Comparison of ENCODE assay signal across 17 cellular contexts in genomic region chr15:44441095-44441501, GRCh38. TPM values are rescaled to one million over a fixed set of nuclear protein-coding genes. Genes with fewer than 3 reads are reported as not detected.
DNase-seq lines count a peak whose midpoint lies in the region; ATAC-seq and TF ChIP-seq lines count a peak whose summit lies in the region.
"Had no signal": no experiment of that assay in that cellular context is flagged by ENCODE, and none has a peak within 500 bp of the region (broad histone marks: within the 10 kb centered on the region; RNA-seq: fewer than 3 reads in every experiment).

No MANE protein-coding gene starts in this region.

- H3K36me3 ChIP-seq in mammary epithelial cell (ENCODE audit: insufficient read depth, low read length) = no peaks in the 10 kb centered on the region
- no peaks in the 10 kb centered on the region for H3K36me3 ChIP-seq in breast epithelium
- H3K36me3 ChIP-seq in osteoblast (ENCODE audit: insufficient read depth, low read length) = no peaks in the 10 kb centered on the region

- H3K27me3 Mint-ChIP-seq in effector memory CD8-positive, alpha-beta T cell = no peaks in the 10 kb centered on the region
- H3K27me3 Mint-ChIP-seq: progenitor cell of endocrine pancreas; stimulated activated naive CD8-positive, alpha-beta T cell treated with anti-CD3 and anti-CD28 coated beads, Interleukin-15, Interleukin-2, amounts not matched to agents 100 ng/mL and 50 ng/mL, for 24 hours had no signal

- WGBS in mammary epithelial cell (ENCODE audit: low coverage, missing lambda C conversion rate) = 90% methylated on average over 5 of the region's 5 CpGs

- H3K9me3 Mint-ChIP-seq in effector memory CD8-positive, alpha-beta T cell = no peaks in the 10 kb centered on the region
- H3K9me3 Mint-ChIP-seq: stimulated activated naive CD8-positive, alpha-beta T cell treated with anti-CD3 and anti-CD28 coated beads, Interleukin-15, Interleukin-2, amounts not matched to agents 100 ng/mL and 50 ng/mL, for 24 hours had no signal

- ATAC-seq in effector memory CD8-positive, alpha-beta T cell (replicated peaks) = no peak
- ATAC-seq in HG02610 (IDR thresholded peaks at IDR 0.05; ENCODE audit: unreplicated experiment) = no peak

- peaks cover 2% of the 10 kb centered on the region for H4K20me1 ChIP-seq in mammary epithelial cell (ENCODE audit: insufficient read depth, low read length)
- H4K20me1 ChIP-seq in osteoblast (ENCODE audit: insufficient read depth, low read length) = peaks cover 34% of the 10 kb centered on the region

- peaks cover 95% of the 10 kb centered on the region for H3K79me2 ChIP-seq in mammary epithelial cell (ENCODE audit: insufficient read depth, low read length)
- peaks cover 96% of the 10 kb centered on the region for H3K79me2 ChIP-seq in osteoblast (ENCODE audit: insufficient read depth, low read length)

- intact Hi-C loops in mammary epithelial cell (cut with micrococcal nuclease) = no loop called here
- intact Hi-C loops in breast epithelium (cut with DNase I; ENCODE audit: low total_unique reads) = no loop called here

- peak overlapping the region in 1 of 2 donors; percentile 12 for H3K4me3 Mint-ChIP-seq in effector memory CD8-positive, alpha-beta T cell
- H3K4me3 Mint-ChIP-seq: stimulated activated naive CD8-positive, alpha-beta T cell treated with anti-CD3 and anti-CD28 coated beads, Interleukin-15, Interleukin-2, amounts not matched to agents 100 ng/mL and 50 ng/mL, for 24 hours; T-helper 2 cell treated with Interferon-gamma antibody and Interleukin-4, amounts not matched to agents 5 μg/mL and 100 μg/mL, for 36 hours had no signal

- dilution Hi-C loops in mammary epithelial cell (cut with HindIII; ENCODE audit: low sequenced_read_pairs) = no loop called here

- peaks cover 13% of the 10 kb centered on the region for H3K36me3 Mint-ChIP-seq in effector memory CD8-positive, alpha-beta T cell (ENCODE audit: insufficient read depth)

- H3K4me3 ChIP-seq in mammary epithelial cell (replicated peaks in 1 of 3; ENCODE audit: insufficient read depth in 1 of 3, low read depth in 2 of 3, low read length in 3 of 3) = no peak overlapping the region
- H3K4me3 ChIP-seq in breast epithelium = no peak overlapping the region
- H3K4me3 ChIP-seq in osteoblast (ENCODE audit: insufficient read depth, low read length) = no peak overlapping the region
- H3K4me3 ChIP-seq: SJSA1 had no signal

- in situ Hi-C loops in mammary epithelial cell (cut with MboI; ENCODE audit: low sequenced_read_pairs in 2 of 2) = no loop called here

- no peaks in the 10 kb centered on the region for H3K27me3 ChIP-seq in mammary epithelial cell (ENCODE audit: insufficient read depth, low read length)
- H3K27me3 ChIP-seq in breast epithelium = no peaks in the 10 kb centered on the region
- no peaks in the 10 kb centered on the region for H3K27me3 ChIP-seq in osteoblast (ENCODE audit: insufficient read depth, low read length)
- H3K27me3 ChIP-seq: SJSA1 had no signal

- DNase-seq in mammary epithelial cell = no peak
- DNase-seq in breast epithelium (ENCODE audit: low spot score in 2 of 2) = no peak
- peak; percentile 29 for DNase-seq in MV-4-11 (lab: John Stamatoyannopoulos, UW)
- no peak for DNase-seq in effector memory CD8-positive, alpha-beta T cell
- DNase-seq in osteoblast (ENCODE audit: insufficient read length, low spot score, missing footprints) = peak; percentile 45
- no peak for DNase-seq in NCI-H187 (lab: John Stamatoyannopoulos, UW)
- no peak for DNase-seq in stimulated activated CD8-positive, alpha-beta memory T cell treated with anti-CD3 and anti-CD28 coated beads, Interleukin-4, amount 100 ng/mL, for 48 hours
- DNase-seq: ACHN; activated CD4-positive, alpha-beta T cell treated with anti-CD3 and anti-CD28 coated beads for 48 hours; hypothalamus; NCI-H1930; NCI-H510A had no signal

- H3K27ac ChIP-seq in mammary epithelial cell (ENCODE audit: insufficient read depth, low read depth, low read length) (no peak overlapping the region), breast epithelium (no peak overlapping the region), osteoblast (ENCODE audit: low read depth, low read length) (no peak overlapping the region)
- H3K27ac ChIP-seq: SJSA1 had no signal

- CTCF ChIA-PET in mammary epithelial cell (lab: Charles Lee; ENCODE audit: low non-redundant PET) = no interaction called here

- no peak for TF ChIP-seq POLR2A in breast epithelium (IDR thresholded peaks at IDR 0.05)

- no peak overlapping the region for H3K4me2 ChIP-seq in mammary epithelial cell (ENCODE audit: insufficient read depth, low read depth, low read length)
- H3K4me2 ChIP-seq in osteoblast (ENCODE audit: insufficient read depth, low read length) = no peak overlapping the region

- H3K9me3 ChIP-seq in mammary epithelial cell (replicated peaks; ENCODE audit: insufficient read depth, low read length) (no peaks in the 10 kb centered on the region), breast epithelium (no peaks in the 10 kb centered on the region), osteoblast (ENCODE audit: low read depth, low read length) (no peaks in the 10 kb centered on the region)
- H3K9me3 ChIP-seq: SJSA1 had no signal

- H3K4me1 ChIP-seq in mammary epithelial cell (ENCODE audit: insufficient read depth, low read length) (peaks cover under 1% of the 10 kb centered on the region), breast epithelium (no peaks in the 10 kb centered on the region), osteoblast (ENCODE audit: insufficient read depth, low read length) (peaks cover 2% of the 10 kb centered on the region)

- H3K9ac ChIP-seq in mammary epithelial cell (ENCODE audit: insufficient read depth, low read length) = peak overlapping the region; percentile 6

- no TSS peak for BruUV-seq in mammary epithelial cell (replicated peaks; lab: Mats Ljungman, UMichigan)

- H3K4me1 Mint-ChIP-seq in effector memory CD8-positive, alpha-beta T cell (ENCODE audit: low read depth in 2 of 2) = peaks cover 41 to 56% of the 10 kb centered on the region in 2 donors

- TF ChIP-seq CTCF in mammary epithelial cell (conservative IDR thresholded peaks at IDR 0.05 in 1 of 2, IDR thresholded peaks at IDR 0.05 in 1 of 2; ENCODE audit: extremely low read depth in 1 of 2, insufficient read depth in 1 of 2, low read depth in 1 of 2, low read length in 2 of 2) (no peak), breast epithelium (IDR thresholded peaks at IDR 0.05) (no peak), osteoblast (IDR thresholded peaks at IDR 0.05; ENCODE audit: extremely low read depth, low read depth, low read length) (no peak)

- no peak overlapping the region for H2AFZ ChIP-seq in mammary epithelial cell (ENCODE audit: low read depth, low read length)
- no peak overlapping the region for H2AFZ ChIP-seq in osteoblast (ENCODE audit: low read length)

- H3K27ac Mint-ChIP-seq in effector memory CD8-positive, alpha-beta T cell = peak overlapping the region; percentile 5 to 36

RNA-seq across cellular contexts. Expression of gene CTDSPL2, which starts 13.7 kb away (rescaled TPM):
- total RNA-seq in mammary epithelial cell = 10 to 100 TPM; 38.0 to 47.3 TPM
- 25.3 TPM for polyA plus RNA-seq in mammary epithelial cell
- 26.6 TPM for polyA minus RNA-seq in mammary epithelial cell
- 100 to 1,000 TPM in 1 of 3 donors, 10 to 100 TPM in 2; 48.3 to 101 (median 77.0) TPM for total RNA-seq in breast epithelium
- 59.5 and 75.3 TPM in 2 replicates for total RNA-seq in osteoblast

Comparison
In these comparisons a context has a peak if more than half of its experiments do, and no peak if none do; other contexts are left out.
1. DNase-seq: peak in MV-4-11 (single experiment) and osteoblast (single experiment); none in mammary epithelial cell (single experiment), breast epithelium (0 of 2), effector memory CD8-positive, alpha-beta T cell (0 of 3), NCI-H187 (0 of 2) and stimulated activated CD8-positive, alpha-beta memory T cell treated with anti-CD3 and anti-CD28 coated beads, Interleukin-4, amount 100 ng/mL, for 48 hours (single experiment).